In genomic region chr2:10407841-10408648, GRCh38 we compare ENCODE assay signal across 8 cellular contexts. TPM values are rescaled to one million over a fixed set of nuclear protein-coding genes. Genes with fewer than 3 reads are reported as not detected.
A peak's percentile ranks its signal among the peaks of the same experiment; 100 is the strongest.
DNase-seq lines count a peak whose midpoint lies in the region; ATAC-seq and TF ChIP-seq lines count a peak whose summit lies in the region.

No MANE protein-coding gene starts in this region.

- peak; percentile 56 for DNase-seq in GM06990 (ENCODE audit: extremely low read depth, insufficient read length)
- DNase-seq in HFF-Myc (ENCODE audit: extremely low read depth, low read depth): peak; percentile 63
- DNase-seq in NCI-H2196 treated with DMSO at 0.1 percent for 48 hours (lab: John Stamatoyannopoulos, UW; ENCODE audit: unreplicated experiment): peak; percentile 40
- peak; percentile 21 to 50 for DNase-seq in activated CD8-positive, alpha-beta memory T cell treated with anti-CD3 and anti-CD28 coated beads for 4 hours (ENCODE audit: low read depth in 2 of 2)
- peak in 1 of 2 donors; percentile 65 for DNase-seq in psoas muscle
- no peak for DNase-seq in Ammon's horn (ENCODE audit: low spot score)
- DNase-seq in NCI-H128 (lab: John Stamatoyannopoulos, UW; ENCODE audit: unreplicated experiment): no peak

- intact Hi-C loops in psoas muscle (cut with DNase I): loop anchor here (2.0 to 5.0 kb wide), 3 partner anchors 105 to 286 kb away; partner anchors contain the start of genes HPCAL1 (in 1 of the 2) and RRM2 (in 1 of the 2)

- TF ChIP-seq CTCF in GM06990 (IDR thresholded peaks at IDR 0.05; ENCODE audit: insufficient read depth, low read length, poor library complexity, severe bottlenecking): no peak
- TF ChIP-seq CTCF in HFF-Myc (IDR thresholded peaks at IDR 0.05; ENCODE audit: low read depth, low read length, missing control alignments): no peak
- no peak for TF ChIP-seq CTCF in psoas muscle (IDR thresholded peaks at IDR 0.05)

- no peaks in the 10 kb centered on the region for H3K36me3 ChIP-seq in GM06990 (ENCODE audit: control insufficient read depth, insufficient read depth, low read length)
- H3K36me3 ChIP-seq in psoas muscle (ENCODE audit: insufficient read depth in 1 of 2, low read depth in 1 of 2): no peaks in the 10 kb centered on the region

- no peaks in the 10 kb centered on the region for H3K9me3 ChIP-seq in psoas muscle

- H3K27me3 ChIP-seq in GM06990 (replicated peaks; ENCODE audit: control insufficient read depth, insufficient read depth, low read length) (no peaks in the 10 kb centered on the region), psoas muscle (ENCODE audit: insufficient read depth in 3 of 3, low read length in 2 of 3) (no peaks in the 10 kb centered on the region)

- H3K27ac ChIP-seq in psoas muscle: peak overlapping the region; percentile 31

- peaks cover 50% of the 10 kb centered on the region for H3K4me1 ChIP-seq in psoas muscle

- ATAC-seq in esophagus mucosa (peak; percentile 85), psoas muscle (peak in 3 of 4 donors; percentile 44 to 59 (median 54))

- H3K4me3 ChIP-seq in GM06990 (replicated peaks; ENCODE audit: low read depth, low read length) (no peak overlapping the region), HFF-Myc (replicated peaks; ENCODE audit: low read depth, low read length) (no peak overlapping the region), psoas muscle (no peak overlapping the region)

- 60 to 73% (median 65%) methylated on average over 11 of the region's 11 CpGs for WGBS in psoas muscle, 3 donors

RNA-seq across cellular contexts. Expression of gene ODC1, which starts 40.1 kb away (rescaled TPM):
- total RNA-seq in esophagus mucosa: 21.6 TPM
- total RNA-seq in psoas muscle: 100 to 1,000 TPM in 1 of 4 donors, 10 to 100 TPM in 3; 56.8 to 143 (median 92.2) TPM
- 100 to 1,000 TPM; 106 to 226 (median 208) TPM for polyA plus RNA-seq in psoas muscle

Comparison
In these comparisons a context has a peak if more than half of its experiments do, and no peak if none do; other contexts are left out.
1. DNase-seq: peak in GM06990 (single experiment), HFF-Myc (single experiment), NCI-H2196 treated with DMSO at 0.1 percent for 48 hours (single experiment) and activated CD8-positive, alpha-beta memory T cell treated with anti-CD3 and anti-CD28 coated beads for 4 hours (2 of 2); none in Ammon's horn (single experiment) and NCI-H128 (single experiment).